ENCODE assay signal across 1 cellular context in the genomic region with DNA sequence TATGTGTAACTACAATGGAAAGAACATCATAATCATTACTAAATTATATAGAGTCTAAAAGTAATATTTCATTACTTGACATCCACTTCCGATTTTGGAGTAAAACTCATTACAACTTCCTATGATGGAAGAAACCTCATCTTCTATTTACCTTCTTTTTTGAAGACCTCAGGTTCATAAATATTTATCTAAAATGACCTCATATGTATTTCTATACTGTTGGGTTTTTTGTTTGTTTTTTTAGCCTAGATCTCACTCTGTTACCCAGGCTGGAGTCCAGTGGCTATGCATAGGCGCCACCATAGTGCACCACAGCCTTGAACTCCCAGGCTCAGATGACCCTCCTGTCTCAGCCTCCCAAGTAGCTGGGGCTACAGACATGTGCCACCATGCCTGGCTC.
TF ChIP-seq lines count a peak whose summit lies in the region.

No MANE protein-coding gene starts in this region.

TF ChIP-seq in SK-N-SH treated with all-trans-retinoic acid at 6 μM for 48 hours, 23 proteins besides CTCF, POLR2A, EP300 and RAD21:
- TF ChIP-seq, protein P1, sequence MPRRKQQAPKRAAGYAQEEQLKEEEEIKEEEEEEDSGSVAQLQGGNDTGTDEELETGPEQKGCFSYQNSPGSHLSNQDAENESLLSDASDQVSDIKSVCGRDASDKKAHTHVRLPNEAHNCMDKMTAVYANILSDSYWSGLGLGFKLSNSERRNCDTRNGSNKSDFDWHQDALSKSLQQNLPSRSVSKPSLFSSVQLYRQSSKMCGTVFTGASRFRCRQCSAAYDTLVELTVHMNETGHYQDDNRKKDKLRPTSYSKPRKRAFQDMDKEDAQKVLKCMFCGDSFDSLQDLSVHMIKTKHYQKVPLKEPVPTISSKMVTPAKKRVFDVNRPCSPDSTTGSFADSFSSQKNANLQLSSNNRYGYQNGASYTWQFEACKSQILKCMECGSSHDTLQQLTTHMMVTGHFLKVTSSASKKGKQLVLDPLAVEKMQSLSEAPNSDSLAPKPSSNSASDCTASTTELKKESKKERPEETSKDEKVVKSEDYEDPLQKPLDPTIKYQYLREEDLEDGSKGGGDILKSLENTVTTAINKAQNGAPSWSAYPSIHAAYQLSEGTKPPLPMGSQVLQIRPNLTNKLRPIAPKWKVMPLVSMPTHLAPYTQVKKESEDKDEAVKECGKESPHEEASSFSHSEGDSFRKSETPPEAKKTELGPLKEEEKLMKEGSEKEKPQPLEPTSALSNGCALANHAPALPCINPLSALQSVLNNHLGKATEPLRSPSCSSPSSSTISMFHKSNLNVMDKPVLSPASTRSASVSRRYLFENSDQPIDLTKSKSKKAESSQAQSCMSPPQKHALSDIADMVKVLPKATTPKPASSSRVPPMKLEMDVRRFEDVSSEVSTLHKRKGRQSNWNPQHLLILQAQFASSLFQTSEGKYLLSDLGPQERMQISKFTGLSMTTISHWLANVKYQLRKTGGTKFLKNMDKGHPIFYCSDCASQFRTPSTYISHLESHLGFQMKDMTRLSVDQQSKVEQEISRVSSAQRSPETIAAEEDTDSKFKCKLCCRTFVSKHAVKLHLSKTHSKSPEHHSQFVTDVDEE (CRISPR knock-in tag; IDR thresholded peaks at IDR 0.05): no peak
- no peak for TF ChIP-seq ZNF565 (CRISPR knock-in tag; conservative IDR thresholded peaks at IDR 0.05; ENCODE audit: low read depth)
- TF ChIP-seq GLIS3 (CRISPR knock-in tag; IDR thresholded peaks at IDR 0.05): no peak
- no peak for TF ChIP-seq TOX (CRISPR knock-in tag; IDR thresholded peaks at IDR 0.05; ENCODE audit: borderline replicate concordance)
- TF ChIP-seq RARB (CRISPR knock-in tag; IDR thresholded peaks at IDR 0.05): no peak
- no peak for TF ChIP-seq SNAI2 (CRISPR knock-in tag; IDR thresholded peaks at IDR 0.05)
- TF ChIP-seq, protein P2, sequence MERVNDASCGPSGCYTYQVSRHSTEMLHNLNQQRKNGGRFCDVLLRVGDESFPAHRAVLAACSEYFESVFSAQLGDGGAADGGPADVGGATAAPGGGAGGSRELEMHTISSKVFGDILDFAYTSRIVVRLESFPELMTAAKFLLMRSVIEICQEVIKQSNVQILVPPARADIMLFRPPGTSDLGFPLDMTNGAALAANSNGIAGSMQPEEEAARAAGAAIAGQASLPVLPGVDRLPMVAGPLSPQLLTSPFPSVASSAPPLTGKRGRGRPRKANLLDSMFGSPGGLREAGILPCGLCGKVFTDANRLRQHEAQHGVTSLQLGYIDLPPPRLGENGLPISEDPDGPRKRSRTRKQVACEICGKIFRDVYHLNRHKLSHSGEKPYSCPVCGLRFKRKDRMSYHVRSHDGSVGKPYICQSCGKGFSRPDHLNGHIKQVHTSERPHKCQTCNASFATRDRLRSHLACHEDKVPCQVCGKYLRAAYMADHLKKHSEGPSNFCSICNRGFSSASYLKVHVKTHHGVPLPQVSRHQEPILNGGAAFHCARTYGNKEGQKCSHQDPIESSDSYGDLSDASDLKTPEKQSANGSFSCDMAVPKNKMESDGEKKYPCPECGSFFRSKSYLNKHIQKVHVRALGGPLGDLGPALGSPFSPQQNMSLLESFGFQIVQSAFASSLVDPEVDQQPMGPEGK (CRISPR knock-in tag; IDR thresholded peaks at IDR 0.05; ENCODE audit: borderline replicate concordance): no peak
- TF ChIP-seq, protein P3, sequence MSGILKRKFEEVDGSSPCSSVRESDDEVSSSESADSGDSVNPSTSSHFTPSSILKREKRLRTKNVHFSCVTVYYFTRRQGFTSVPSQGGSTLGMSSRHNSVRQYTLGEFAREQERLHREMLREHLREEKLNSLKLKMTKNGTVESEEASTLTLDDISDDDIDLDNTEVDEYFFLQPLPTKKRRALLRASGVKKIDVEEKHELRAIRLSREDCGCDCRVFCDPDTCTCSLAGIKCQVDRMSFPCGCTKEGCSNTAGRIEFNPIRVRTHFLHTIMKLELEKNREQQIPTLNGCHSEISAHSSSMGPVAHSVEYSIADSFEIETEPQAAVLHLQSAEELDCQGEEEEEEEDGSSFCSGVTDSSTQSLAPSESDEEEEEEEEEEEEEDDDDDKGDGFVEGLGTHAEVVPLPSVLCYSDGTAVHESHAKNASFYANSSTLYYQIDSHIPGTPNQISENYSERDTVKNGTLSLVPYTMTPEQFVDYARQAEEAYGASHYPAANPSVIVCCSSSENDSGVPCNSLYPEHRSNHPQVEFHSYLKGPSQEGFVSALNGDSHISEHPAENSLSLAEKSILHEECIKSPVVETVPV (CRISPR knock-in tag; IDR thresholded peaks at IDR 0.05): no peak
- no peak for TF ChIP-seq ESRRG (CRISPR knock-in tag; IDR thresholded peaks at IDR 0.05)
- no peak for TF ChIP-seq CSDC2 (CRISPR knock-in tag; IDR thresholded peaks at IDR 0.05)
- no peak for TF ChIP-seq ZFP30 (CRISPR knock-in tag; IDR thresholded peaks at IDR 0.05)
- TF ChIP-seq ZNF70 (CRISPR knock-in tag; IDR thresholded peaks at IDR 0.05): no peak
